In the genomic region with DNA sequence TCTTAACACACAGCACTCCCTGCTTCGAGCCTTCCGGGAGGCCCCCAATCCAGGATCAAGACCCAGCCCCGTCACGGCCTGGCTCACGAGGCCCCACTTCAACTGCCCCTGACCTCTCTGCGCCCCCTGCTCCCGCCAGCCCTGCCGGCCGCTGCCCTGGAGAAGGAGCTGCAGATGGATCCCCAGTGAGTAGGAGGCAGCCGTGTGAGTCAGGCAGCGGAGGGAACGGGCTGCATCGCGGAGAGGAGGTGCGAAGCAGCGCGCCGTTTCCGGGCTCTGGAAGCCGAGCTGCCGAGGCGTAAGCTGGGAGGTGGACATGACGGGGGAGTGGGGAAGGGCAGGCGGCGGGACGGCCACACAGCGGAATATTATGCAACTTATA, we compare ENCODE assay signal across 9 cellular contexts.
DNase-seq lines count a peak whose midpoint lies in the region; ATAC-seq lines count a peak whose summit lies in the region.
"Had no signal": no experiment of that assay in that cellular context is flagged by ENCODE, and none has a peak within 500 bp of the region (broad histone marks: within the 10 kb centered on the region; RNA-seq: fewer than 3 reads in every experiment).

No MANE protein-coding gene starts in this region.

- H3K4me1 ChIP-seq in skeletal muscle satellite cell (ENCODE audit: control insufficient read depth, insufficient read depth, low read length): peaks cover 20% of the 10 kb centered on the region

- H3K4me3 ChIP-seq in skeletal muscle satellite cell (ENCODE audit: low read length): peak overlapping the region; percentile 60

- peak overlapping the region; percentile 43 for H3K9ac ChIP-seq in skeletal muscle satellite cell (ENCODE audit: low read depth, low read length)

- peaks cover 55% of the 10 kb centered on the region for H3K27me3 ChIP-seq in skeletal muscle satellite cell (ENCODE audit: control insufficient read depth, insufficient read depth, low read length)

- ATAC-seq in left ventricle myocardium superior (peak; percentile 34), HG02571 (IDR thresholded peaks at IDR 0.05; ENCODE audit: unreplicated experiment) (no peak)

- peak; percentile 12 for DNase-seq in GM04504 (ENCODE audit: low read depth)
- DNase-seq in SHP77 treated with DMSO at 0.1 percent for 48 hours (lab: John Stamatoyannopoulos, UW): peak; percentile 29
- no peak for DNase-seq in left ventricle myocardium superior
- DNase-seq in cortex of kidney (lab: John Stamatoyannopoulos, UW): no peak
- DNase-seq in GM19240 (ENCODE audit: insufficient read length, low spot score): no peak
- no peak for DNase-seq in middle frontal gyrus (ENCODE audit: extremely low spot score, low spot score)
- DNase-seq: T-cell had no signal

- intact Hi-C loops in left ventricle myocardium superior (cut with micrococcal nuclease): no loop called here

- H3K4me2 ChIP-seq in skeletal muscle satellite cell (ENCODE audit: low read length): peak overlapping the region; percentile 96

- H3K9me3 ChIP-seq in skeletal muscle satellite cell (replicated peaks; ENCODE audit: low read length): no peaks in the 10 kb centered on the region

- no peaks in the 10 kb centered on the region for H3K36me3 ChIP-seq in skeletal muscle satellite cell (ENCODE audit: insufficient read depth, low read length)

Comparison
In these comparisons a context has a peak if more than half of its experiments do, and no peak if none do; other contexts are left out.
1. DNase-seq: peak in GM04504 (single experiment) and SHP77 treated with DMSO at 0.1 percent for 48 hours (single experiment); none in left ventricle myocardium superior (single experiment), cortex of kidney (single experiment), GM19240 (single experiment) and middle frontal gyrus (single experiment).